In genomic region chr9:98227883-98228282, GRCh38 we compare ENCODE assay signal across 1 cellular context.
TF ChIP-seq lines count a peak whose summit lies in the region.

No MANE protein-coding gene starts in this region.

TF ChIP-seq in HepG2, 621 proteins besides CTCF, POLR2A, EP300 and RAD21:
- TF ChIP-seq SOX6 (IDR thresholded peaks at IDR 0.05) (no peak), SOX6 (CRISPR knock-in tag; IDR thresholded peaks at IDR 0.05) (0 out of 2 replicates have a peak, but pooled peaks have one; percentile 6), JARID2 (CRISPR knock-in tag; IDR thresholded peaks at IDR 0.05; ENCODE audit: insufficient replicate concordance) (no peak), NFE2 (CRISPR knock-in tag; IDR thresholded peaks at IDR 0.05) (no peak), EED (CRISPR knock-in tag; IDR thresholded peaks at IDR 0.05) (no peak), SPEN (CRISPR knock-in tag; IDR thresholded peaks at IDR 0.05; ENCODE audit: low read depth) (no peak), NFAT5 (CRISPR knock-in tag; IDR thresholded peaks at IDR 0.05) (no peak), KLF15 (CRISPR knock-in tag; IDR thresholded peaks at IDR 0.05; ENCODE audit: borderline replicate concordance) (no peak), ZNF503 (CRISPR knock-in tag; IDR thresholded peaks at IDR 0.05) (0 out of 2 replicates have a peak, but pooled peaks have one; percentile 4), ZNF549 (CRISPR knock-in tag; IDR thresholded peaks at IDR 0.05) (no peak), ZNF616 (CRISPR knock-in tag; IDR thresholded peaks at IDR 0.05; ENCODE audit: low read depth) (no peak), ZNF468 (CRISPR knock-in tag; IDR thresholded peaks at IDR 0.05) (no peak), SOX5 (CRISPR knock-in tag; IDR thresholded peaks at IDR 0.05; ENCODE audit: borderline replicate concordance) (0 out of 2 replicates have a peak, but pooled peaks have one; percentile 6), ELF3 (CRISPR knock-in tag; IDR thresholded peaks at IDR 0.05) (0 out of 2 replicates have a peak, but pooled peaks have one; percentile 13), ZBTB7B (CRISPR knock-in tag; IDR thresholded peaks at IDR 0.05) (peak; percentile 71; the same call in 1 of the 2 replicates), HNF4A (CRISPR knock-in tag; IDR thresholded peaks at IDR 0.05) (peak; percentile 67), PCBP1 (IDR thresholded peaks at IDR 0.05; ENCODE audit: borderline replicate concordance, low read depth, low read length) (no peak), HNF4G (IDR thresholded peaks at IDR 0.05; ENCODE audit: borderline replicate concordance, low read depth, low read length) (peak; percentile 63; the same call in 1 of the 2 replicates), HNF4G (CRISPR knock-in tag; IDR thresholded peaks at IDR 0.05; ENCODE audit: borderline replicate concordance, low read depth) (no peak), POLR2AphosphoS5 (IDR thresholded peaks at IDR 0.05; ENCODE audit: low read depth, low read length) (0 out of 2 replicates have a peak, but pooled peaks have one; percentile 1), ZNF136 (CRISPR knock-in tag; IDR thresholded peaks at IDR 0.05; ENCODE audit: low read depth) (no peak), KDM4B (CRISPR knock-in tag; IDR thresholded peaks at IDR 0.05) (no peak), SMARCE1 (IDR thresholded peaks at IDR 0.05; ENCODE audit: borderline replicate concordance) (no peak), ZNF574 (CRISPR knock-in tag; IDR thresholded peaks at IDR 0.05) (0 out of 2 replicates have a peak, but pooled peaks have one; percentile 8), KLF6 (CRISPR knock-in tag; IDR thresholded peaks at IDR 0.05) (no peak), TRIM22 (IDR thresholded peaks at IDR 0.05) (no peak), SRSF4 (IDR thresholded peaks at IDR 0.05; ENCODE audit: low read depth, low read length, poor library complexity, severe bottlenecking) (no peak), ZNF235 (CRISPR knock-in tag; IDR thresholded peaks at IDR 0.05; ENCODE audit: borderline replicate concordance) (no peak), GATAD1 (CRISPR knock-in tag; IDR thresholded peaks at IDR 0.05) (no peak), RARA (CRISPR knock-in tag; IDR thresholded peaks at IDR 0.05) (peak; percentile 23; the same call in 1 of the 2 replicates), SOX13 (IDR thresholded peaks at IDR 0.05) (no peak), SOX13 (CRISPR knock-in tag; conservative IDR thresholded peaks at IDR 0.05 in 1 of 2, IDR thresholded peaks at IDR 0.05 in 1 of 2) (peak in 1 of 2 experiments; percentile 41; a peak in 1 of 4 replicates), ZNF704 (CRISPR knock-in tag; IDR thresholded peaks at IDR 0.05; ENCODE audit: borderline replicate concordance) (no peak), TEF (CRISPR knock-in tag; IDR thresholded peaks at IDR 0.05) (peak; percentile 37; the same call in 1 of the 2 replicates), ZKSCAN5 (CRISPR knock-in tag; IDR thresholded peaks at IDR 0.05) (no peak), SIX4 (CRISPR knock-in tag; IDR thresholded peaks at IDR 0.05) (no peak), ETS1 (CRISPR knock-in tag; IDR thresholded peaks at IDR 0.05) (no peak), ZFY (CRISPR knock-in tag; IDR thresholded peaks at IDR 0.05) (peak; percentile 82), IRX3 (CRISPR knock-in tag; IDR thresholded peaks at IDR 0.05; ENCODE audit: borderline replicate concordance, low read depth) (no peak), CREB3 (CRISPR knock-in tag; IDR thresholded peaks at IDR 0.05) (no peak), ZNF749 (CRISPR knock-in tag; IDR thresholded peaks at IDR 0.05; ENCODE audit: borderline replicate concordance) (no peak), TARDBP (CRISPR knock-in tag; IDR thresholded peaks at IDR 0.05) (no peak), LRRFIP1 (CRISPR knock-in tag; conservative IDR thresholded peaks at IDR 0.05) (no peak), ZFX (CRISPR knock-in tag; IDR thresholded peaks at IDR 0.05; ENCODE audit: low read depth) (peak; percentile 76)
